Comparison of ENCODE assay signal across 17 cellular contexts in the genomic region with DNA sequence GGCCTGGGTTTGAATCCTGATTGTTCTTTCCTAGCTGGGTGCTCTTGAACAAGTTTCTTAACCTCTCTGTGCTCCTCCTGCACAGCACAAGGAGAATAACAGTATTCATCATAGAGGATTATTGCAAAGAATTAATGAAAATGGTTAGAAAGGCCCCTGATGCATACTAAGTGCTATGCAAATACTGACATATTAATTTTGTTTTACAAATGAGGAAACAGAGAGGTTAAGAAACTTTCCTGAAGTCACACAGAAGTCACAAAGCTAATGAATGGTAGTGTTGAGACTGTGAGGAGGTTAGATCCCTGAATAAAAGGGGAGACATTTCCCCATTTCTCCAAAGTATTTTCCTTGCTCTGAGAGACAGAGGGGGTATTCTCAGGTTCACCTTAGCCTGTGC.
A peak's percentile ranks its signal among the peaks of the same experiment; 100 is the strongest.
DNase-seq lines count a peak whose midpoint lies in the region; ATAC-seq and TF ChIP-seq lines count a peak whose summit lies in the region.
"Had no signal": no experiment of that assay in that cellular context is flagged by ENCODE, and none has a peak within 500 bp of the region (broad histone marks: within the 10 kb centered on the region; RNA-seq: fewer than 3 reads in every experiment).

No MANE protein-coding gene starts in this region.

- no peaks in the 10 kb centered on the region for H4K20me1 ChIP-seq in osteoblast (ENCODE audit: insufficient read depth, low read length)

- H3K9me3 ChIP-seq in SJSA1 (replicated peaks) (peaks cover 2% of the 10 kb centered on the region; the same call in 1 of the 2 replicates), colonic mucosa (no peaks in the 10 kb centered on the region), mononuclear cell (ENCODE audit: low read depth, low read length) (no peaks in the 10 kb centered on the region), osteoblast (ENCODE audit: low read depth, low read length) (no peaks in the 10 kb centered on the region), sigmoid colon (peaks cover 0 to 4% (median 1%) of the 10 kb centered on the region in 4 donors)

- peaks cover 2% of the 10 kb centered on the region for H3K27me3 Mint-ChIP-seq in activated CD4-positive, alpha-beta T cell treated with anti-CD3 and anti-CD28 coated beads for 36 hours
- H3K27me3 Mint-ChIP-seq: IgD-negative memory B cell had no signal

- peaks cover 36% of the 10 kb centered on the region for H3K4me1 ChIP-seq in SJSA1 (replicated peaks)
- H3K4me1 ChIP-seq in colonic mucosa, result no peaks in the 10 kb centered on the region
- H3K4me1 ChIP-seq in mononuclear cell (ENCODE audit: insufficient read depth, low read length), result peaks cover 28% of the 10 kb centered on the region
- peaks cover 11% of the 10 kb centered on the region for H3K4me1 ChIP-seq in osteoblast (ENCODE audit: insufficient read depth, low read length)
- no peaks in the 10 kb centered on the region for H3K4me1 ChIP-seq in sigmoid colon

- H3K9ac ChIP-seq in colonic mucosa (ENCODE audit: low read depth in 2 of 2, low read length in 2 of 2), result no peak overlapping the region

- peaks cover 3% of the 10 kb centered on the region for H3K9me3 Mint-ChIP-seq in activated CD4-positive, alpha-beta T cell treated with anti-CD3 and anti-CD28 coated beads for 36 hours (ENCODE audit: low read depth)

- no peaks in the 10 kb centered on the region for H3K79me2 ChIP-seq in osteoblast (ENCODE audit: insufficient read depth, low read length)

- H3K4me3 ChIP-seq in SJSA1 (no peak overlapping the region), colonic mucosa (peak overlapping the region; percentile 5), mononuclear cell (ENCODE audit: low read length) (peak overlapping the region; percentile 41), osteoblast (ENCODE audit: insufficient read depth, low read length) (no peak overlapping the region), sigmoid colon (no peak overlapping the region)

- CTCF ChIA-PET in activated CD4-positive, alpha-beta T cell treated with anti-CD3 and anti-CD28 coated beads for 36 hours (lab: Charles Lee), result no interaction called here

- H2AFZ ChIP-seq in osteoblast (ENCODE audit: low read length), result peak overlapping the region; percentile 32

- H3K36me3 ChIP-seq in SJSA1 (no peaks in the 10 kb centered on the region), colonic mucosa (no peaks in the 10 kb centered on the region), osteoblast (ENCODE audit: insufficient read depth, low read length) (no peaks in the 10 kb centered on the region), sigmoid colon (no peaks in the 10 kb centered on the region)

- DNase-seq in SJSA1 (ENCODE audit: low read depth in 1 of 2, low spot score in 2 of 2) (no peak), colonic mucosa (no peak), osteoblast (ENCODE audit: insufficient read length, low spot score, missing footprints) (no peak), sigmoid colon (no peak), HPDE6-E6E7 (ENCODE audit: extremely low spot score) (no peak)
- no peak for DNase-seq in activated CD4-positive, alpha-beta T cell treated with anti-CD3 and anti-CD28 coated beads for 36 hours
- DNase-seq: ACHN; CD8-positive, alpha-beta T cell; COR-L47; DND-41; GDM1; H7 had no signal

- H3K27ac ChIP-seq in SJSA1 (peak overlapping the region; percentile 87), colonic mucosa (no peak overlapping the region), osteoblast (ENCODE audit: low read depth, low read length) (no peak overlapping the region), sigmoid colon (no peak overlapping the region)
- H3K27ac ChIP-seq: C4-2B had no signal

- no peak for TF ChIP-seq POLR2A in sigmoid colon (IDR thresholded peaks at IDR 0.05)

- no peak overlapping the region for H3K4me2 ChIP-seq in osteoblast (ENCODE audit: insufficient read depth, low read length)

- H3K27me3 ChIP-seq in SJSA1 (replicated peaks), result no peaks in the 10 kb centered on the region
- no peaks in the 10 kb centered on the region for H3K27me3 ChIP-seq in colonic mucosa
- no peaks in the 10 kb centered on the region for H3K27me3 ChIP-seq in mononuclear cell (ENCODE audit: insufficient read depth, low read length)
- no peaks in the 10 kb centered on the region for H3K27me3 ChIP-seq in osteoblast (ENCODE audit: insufficient read depth, low read length)
- no peaks in the 10 kb centered on the region for H3K27me3 ChIP-seq in sigmoid colon

- no peak overlapping the region for H3K4me3 Mint-ChIP-seq in activated CD4-positive, alpha-beta T cell treated with anti-CD3 and anti-CD28 coated beads for 36 hours
- H3K4me3 Mint-ChIP-seq: B cell; CD8-positive, alpha-beta T cell; IgD-negative memory B cell had no signal

- intact Hi-C loops in colonic mucosa (cut with DNase I) (no loop called here), sigmoid colon (cut with DNase I) (no loop called here)
- intact Hi-C loops in activated CD4-positive, alpha-beta T cell treated with anti-CD3 and anti-CD28 coated beads for 36 hours (cut with DNase I, micrococcal nuclease), result no loop called here

- no peaks in the 10 kb centered on the region for H3K4me1 Mint-ChIP-seq in activated CD4-positive, alpha-beta T cell treated with anti-CD3 and anti-CD28 coated beads for 36 hours
- H3K4me1 Mint-ChIP-seq: B cell, IgD-negative memory B cell had no signal

- no peaks in the 10 kb centered on the region for H3K36me3 Mint-ChIP-seq in activated CD4-positive, alpha-beta T cell treated with anti-CD3 and anti-CD28 coated beads for 36 hours (ENCODE audit: low read depth)
- H3K36me3 Mint-ChIP-seq: CD8-positive, alpha-beta T cell had no signal

- POLR2A ChIA-PET in activated CD4-positive, alpha-beta T cell treated with anti-CD3 and anti-CD28 coated beads for 36 hours (lab: Charles Lee), result no interaction called here

- no peak overlapping the region for H3K27ac Mint-ChIP-seq in activated CD4-positive, alpha-beta T cell treated with anti-CD3 and anti-CD28 coated beads for 36 hours
- H3K27ac Mint-ChIP-seq: B cell; CD8-positive, alpha-beta T cell; IgD-negative memory B cell had no signal

- no peak for TF ChIP-seq EP300 in sigmoid colon (IDR thresholded peaks at IDR 0.05)

- TF ChIP-seq CTCF in colonic mucosa (IDR thresholded peaks at IDR 0.05) (no peak), osteoblast (IDR thresholded peaks at IDR 0.05; ENCODE audit: extremely low read depth, low read depth, low read length) (no peak), sigmoid colon (IDR thresholded peaks at IDR 0.05) (no peak)

- no peak for ATAC-seq in GM19324 (IDR thresholded peaks at IDR 0.05; ENCODE audit: low FRiP score, unreplicated experiment)
- no peak for ATAC-seq in activated CD4-positive, alpha-beta T cell treated with anti-CD3 and anti-CD28 coated beads for 36 hours
- ATAC-seq: CD8-positive, alpha-beta T cell had no signal

Comparison
In these comparisons a context has a peak if more than half of its experiments do, and no peak if none do; other contexts are left out.
1. H3K4me3 ChIP-seq: peak in colonic mucosa (single experiment) and mononuclear cell (single experiment); none in SJSA1 (single experiment), osteoblast (single experiment) and sigmoid colon (0 of 4).